In the genomic region with DNA sequence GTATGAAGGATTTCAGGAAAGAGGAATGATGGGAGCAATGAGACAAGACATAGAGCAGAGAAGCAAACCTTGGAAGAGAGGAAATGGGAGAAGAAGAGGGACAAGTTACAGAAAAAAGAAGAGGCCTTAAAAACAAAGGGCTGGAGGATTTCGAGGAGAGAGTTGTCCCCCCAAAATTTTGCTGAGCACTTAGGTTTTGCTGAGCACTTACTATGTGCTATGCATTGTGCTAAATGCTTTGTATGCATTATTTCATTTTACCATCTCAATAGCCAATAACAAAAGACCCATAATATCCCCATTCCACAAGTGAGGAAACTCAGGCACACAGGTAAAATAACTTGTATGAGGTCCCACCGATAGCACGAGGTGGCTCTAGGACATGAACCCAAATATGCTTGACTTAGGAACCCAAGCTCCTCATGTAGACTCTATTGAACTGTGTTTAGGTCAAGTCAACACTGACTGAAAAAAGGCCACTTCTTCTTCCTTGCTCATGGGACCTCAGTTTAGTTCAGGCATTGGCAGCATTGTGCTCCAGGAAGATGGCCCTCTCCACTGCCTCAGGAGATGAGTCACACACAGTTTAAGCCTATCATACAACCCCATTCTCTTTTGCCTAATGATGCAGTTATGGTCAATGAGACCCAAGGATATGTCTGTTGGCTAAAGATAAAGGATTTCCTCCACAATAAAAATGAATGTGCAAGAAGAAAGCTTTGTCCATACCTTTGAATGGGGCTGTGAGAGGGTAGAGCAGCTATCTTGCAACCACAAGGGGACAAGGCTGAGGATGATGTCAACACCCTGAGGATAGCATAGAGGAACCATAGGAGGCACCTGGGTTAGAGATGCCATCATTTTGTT, we compare ENCODE assay signal across 1 cellular context.
TF ChIP-seq lines count a peak whose summit lies in the region.

No MANE protein-coding gene starts in this region.

TF ChIP-seq in K562, 482 proteins besides CTCF, POLR2A, EP300 and RAD21 (continued from another document and continues in another):
- TF ChIP-seq, protein P1, sequence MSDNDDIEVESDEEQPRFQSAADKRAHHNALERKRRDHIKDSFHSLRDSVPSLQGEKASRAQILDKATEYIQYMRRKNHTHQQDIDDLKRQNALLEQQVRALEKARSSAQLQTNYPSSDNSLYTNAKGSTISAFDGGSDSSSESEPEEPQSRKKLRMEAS (CRISPR knock-in tag; IDR thresholded peaks at IDR 0.05): peak; percentile 89
- TF ChIP-seq, protein P2, sequence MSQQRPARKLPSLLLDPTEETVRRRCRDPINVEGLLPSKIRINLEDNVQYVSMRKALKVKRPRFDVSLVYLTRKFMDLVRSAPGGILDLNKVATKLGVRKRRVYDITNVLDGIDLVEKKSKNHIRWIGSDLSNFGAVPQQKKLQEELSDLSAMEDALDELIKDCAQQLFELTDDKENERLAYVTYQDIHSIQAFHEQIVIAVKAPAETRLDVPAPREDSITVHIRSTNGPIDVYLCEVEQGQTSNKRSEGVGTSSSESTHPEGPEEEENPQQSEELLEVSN (IDR thresholded peaks at IDR 0.05; ENCODE audit: borderline replicate concordance in 1 of 2, extremely low read depth in 1 of 2, insufficient read depth in 1 of 2, insufficient read length in 1 of 2, low read depth in 1 of 2, low read length in 1 of 2, poor library complexity in 1 of 2, severe bottlenecking in 1 of 2): peak in 1 of 2 experiments; percentile 43
- TF ChIP-seq DPF2 (IDR thresholded peaks at IDR 0.05): peak; percentile 100
- TF ChIP-seq NRF1 (conservative IDR thresholded peaks at IDR 0.05 in 1 of 2, IDR thresholded peaks at IDR 0.05 in 1 of 2): peak; percentile 69 to 72
- TF ChIP-seq SFPQ (IDR thresholded peaks at IDR 0.05; ENCODE audit: low read depth, low read length): no peak
- no peak for TF ChIP-seq EWSR1 (IDR thresholded peaks at IDR 0.05; ENCODE audit: borderline replicate concordance, low read depth, partially characterized antibody)
- TF ChIP-seq, protein P3, sequence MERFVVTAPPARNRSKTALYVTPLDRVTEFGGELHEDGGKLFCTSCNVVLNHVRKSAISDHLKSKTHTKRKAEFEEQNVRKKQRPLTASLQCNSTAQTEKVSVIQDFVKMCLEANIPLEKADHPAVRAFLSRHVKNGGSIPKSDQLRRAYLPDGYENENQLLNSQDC (CRISPR knock-in tag; IDR thresholded peaks at IDR 0.05): no peak
- no peak for TF ChIP-seq TSC22D4 (tag; IDR thresholded peaks at IDR 0.05)
- 0 out of 2 replicates have a peak, but pooled peaks have one; percentile 56 for TF ChIP-seq MXI1 (IDR thresholded peaks at IDR 0.05; ENCODE audit: low read depth, low read length)
- peak; percentile 42 for TF ChIP-seq PRDM10 (IDR thresholded peaks at IDR 0.05; ENCODE audit: partially characterized antibody)
- no peak for TF ChIP-seq ZFP30 (CRISPR knock-in tag; IDR thresholded peaks at IDR 0.05; ENCODE audit: borderline replicate concordance)
- no peak for TF ChIP-seq ZFPM2 (CRISPR knock-in tag; IDR thresholded peaks at IDR 0.05)
- TF ChIP-seq SRSF3 (IDR thresholded peaks at IDR 0.05; ENCODE audit: insufficient read depth, low read length): no peak
- TF ChIP-seq ETS2 (tag; IDR thresholded peaks at IDR 0.05; ENCODE audit: borderline replicate concordance, poor library complexity, severe bottlenecking): no peak
- no peak for TF ChIP-seq BDP1 (IDR thresholded peaks at IDR 0.05; ENCODE audit: insufficient read depth, insufficient read length)
- TF ChIP-seq HSF4 (CRISPR knock-in tag; IDR thresholded peaks at IDR 0.05; ENCODE audit: borderline replicate concordance): peak; percentile 78; the same call in 1 of the 2 replicates
- peak; percentile 63; the same call in 1 of the 2 replicates for TF ChIP-seq STAT6 (CRISPR knock-in tag; IDR thresholded peaks at IDR 0.05)
- TF ChIP-seq MNT (conservative IDR thresholded peaks at IDR 0.05): peak; percentile 36 to 76
- TF ChIP-seq HOXB6 (CRISPR knock-in tag; IDR thresholded peaks at IDR 0.05; ENCODE audit: borderline replicate concordance): no peak; the same call in 1 of the 2 replicates
- TF ChIP-seq NCOR1 (IDR thresholded peaks at IDR 0.05): peak; percentile 98
- peak; percentile 76 for TF ChIP-seq ZNF24 (IDR thresholded peaks at IDR 0.05)
- TF ChIP-seq, protein P4, sequence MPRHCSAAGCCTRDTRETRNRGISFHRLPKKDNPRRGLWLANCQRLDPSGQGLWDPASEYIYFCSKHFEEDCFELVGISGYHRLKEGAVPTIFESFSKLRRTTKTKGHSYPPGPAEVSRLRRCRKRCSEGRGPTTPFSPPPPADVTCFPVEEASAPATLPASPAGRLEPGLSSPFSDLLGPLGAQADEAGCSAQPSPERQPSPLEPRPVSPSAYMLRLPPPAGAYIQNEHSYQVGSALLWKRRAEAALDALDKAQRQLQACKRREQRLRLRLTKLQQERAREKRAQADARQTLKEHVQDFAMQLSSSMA (CRISPR knock-in tag; IDR thresholded peaks at IDR 0.05): no peak
- TF ChIP-seq NFXL1 (CRISPR knock-in tag; IDR thresholded peaks at IDR 0.05): no peak
- peak; percentile 97 for TF ChIP-seq LEF1 (IDR thresholded peaks at IDR 0.05)
- TF ChIP-seq SP1 (CRISPR knock-in tag; IDR thresholded peaks at IDR 0.05): peak; percentile 75
- no peak for TF ChIP-seq ZNF655 (CRISPR knock-in tag; IDR thresholded peaks at IDR 0.05)
- TF ChIP-seq RBM25 (IDR thresholded peaks at IDR 0.05; ENCODE audit: low read depth, low read length, severe bottlenecking): peak; percentile 50
- peak; percentile 24 for TF ChIP-seq FOXK1 (CRISPR knock-in tag; IDR thresholded peaks at IDR 0.05; ENCODE audit: borderline replicate concordance)
- TF ChIP-seq MAFK (IDR thresholded peaks at IDR 0.05; ENCODE audit: low read length): peak; percentile 52
- no peak for TF ChIP-seq ZBTB8A (IDR thresholded peaks at IDR 0.05; ENCODE audit: partially characterized antibody)
- TF ChIP-seq SMAD2 (IDR thresholded peaks at IDR 0.05; ENCODE audit: low read depth, low read length): no peak
- peak in 2 of 3 experiments; percentile 55 to 91 for TF ChIP-seq YY1 (IDR thresholded peaks at IDR 0.05; ENCODE audit: borderline replicate concordance in 1 of 3, control insufficient read depth in 1 of 3, extremely low read depth in 1 of 3, insufficient read depth in 3 of 3, insufficient read length in 1 of 3, insufficient replicate concordance in 2 of 3, low read depth in 1 of 3, low read length in 2 of 3)
- no peak for TF ChIP-seq CBX5 (IDR thresholded peaks at IDR 0.05; ENCODE audit: borderline replicate concordance, low read depth)
- TF ChIP-seq NCOA4 (IDR thresholded peaks at IDR 0.05; ENCODE audit: partially characterized antibody): no peak
- TF ChIP-seq MIER1 (IDR thresholded peaks at IDR 0.05; ENCODE audit: low read depth): 0 out of 2 replicates have a peak, but pooled peaks have one; percentile 27
- peak; percentile 91; the same call in 1 of the 2 replicates for TF ChIP-seq TARDBP (IDR thresholded peaks at IDR 0.05)
- TF ChIP-seq NFE2 (IDR thresholded peaks at IDR 0.05; ENCODE audit: low read depth): peak; percentile 79
- peak; percentile 58; the same call in 1 of the 2 replicates for TF ChIP-seq ELF1 (tag; IDR thresholded peaks at IDR 0.05)
- 0 out of 2 replicates have a peak, but pooled peaks have one; percentile 56 for TF ChIP-seq RHOXF2B (CRISPR knock-in tag; conservative IDR thresholded peaks at IDR 0.05)
- TF ChIP-seq ZNF695 (CRISPR knock-in tag; IDR thresholded peaks at IDR 0.05): no peak
- peak; percentile 56 for TF ChIP-seq POLR2B (IDR thresholded peaks at IDR 0.05; ENCODE audit: low read depth, partially characterized antibody)
- peak; percentile 96 for TF ChIP-seq STAT5A (IDR thresholded peaks at IDR 0.05; ENCODE audit: borderline replicate concordance, low read length)
- TF ChIP-seq CBX3 (IDR thresholded peaks at IDR 0.05; ENCODE audit: borderline replicate concordance in 1 of 2, low read length in 2 of 2): peak in 1 of 2 experiments; percentile 94; a peak in 1 of 3 replicates
- TF ChIP-seq ZBTB9 (CRISPR knock-in tag; IDR thresholded peaks at IDR 0.05): peak; percentile 15; the same call in 1 of the 2 replicates
- peak; percentile 81 for TF ChIP-seq KHSRP (IDR thresholded peaks at IDR 0.05)
